In genomic region chr20:35276408-35276807, GRCh38 we compare ENCODE assay signal across 11 cellular contexts. TPM values are rescaled to one million over a fixed set of nuclear protein-coding genes. Genes with fewer than 3 reads are reported as not detected.
A peak's percentile ranks its signal among the peaks of the same experiment; 100 is the strongest.
DNase-seq lines count a peak whose midpoint lies in the region; ATAC-seq and TF ChIP-seq lines count a peak whose summit lies in the region.
"Had no signal": no experiment of that assay in that cellular context is flagged by ENCODE, and none has a peak within 500 bp of the region (broad histone marks: within the 10 kb centered on the region; RNA-seq: fewer than 3 reads in every experiment).

No MANE protein-coding gene starts in this region.

- H3K4me3 ChIP-seq in iPS-18a (ENCODE audit: low read length) (peak overlapping the region; percentile 73), suprapubic skin (peak overlapping the region; percentile 86)

- no peaks in the 10 kb centered on the region for H3K27me3 Mint-ChIP-seq in activated CD4-positive, alpha-beta T cell treated with anti-CD3 and anti-CD28 coated beads, Interleukin-2, amount 10 ng/mL, durations not matched to agents 7 days and 5 days
- H3K27me3 Mint-ChIP-seq in activated CD8-positive, alpha-beta T cell treated with anti-CD3 and anti-CD28 coated beads, Interleukin-2, amount 10 ng/mL, durations not matched to agents 7 days and 5 days (ENCODE audit: low read depth) = no peaks in the 10 kb centered on the region

- H3K9me3 ChIP-seq in iPS-18a (ENCODE audit: control insufficient read depth, low read depth, low read length) (no peaks in the 10 kb centered on the region), suprapubic skin (no peaks in the 10 kb centered on the region)

- H3K27ac ChIP-seq in iPS-18a (ENCODE audit: low read length) (no peak overlapping the region), suprapubic skin (no peak overlapping the region)

- DNase-seq in activated CD4-positive, alpha-beta T cell treated with anti-CD3 and anti-CD28 coated beads, Interleukin-2, amount 10 ng/mL, durations not matched to agents 7 days and 5 days = no peak
- DNase-seq in activated CD4-positive, alpha-beta T cell treated with anti-CD3 and anti-CD28 coated beads, Interleukin-2, amount 50 U/mL, for 48 hours = no peak
- DNase-seq in activated CD8-positive, alpha-beta T cell treated with anti-CD3 and anti-CD28 coated beads, Interleukin-2, amount 10 ng/mL, durations not matched to agents 7 days and 5 days = no peak
- DNase-seq in suprapubic skin (ENCODE audit: low spot score in 2 of 2) (no peak), KG1 (lab: John Stamatoyannopoulos, UW) (no peak), NCI-H446 (lab: John Stamatoyannopoulos, UW) (no peak)
- DNase-seq: activated gamma-delta T cell, NCI-H1417 had no signal

- peak overlapping the region; percentile 98 for H3K4me3 Mint-ChIP-seq in activated CD4-positive, alpha-beta T cell treated with anti-CD3 and anti-CD28 coated beads, Interleukin-2, amount 10 ng/mL, durations not matched to agents 7 days and 5 days
- peak overlapping the region; percentile 95 for H3K4me3 Mint-ChIP-seq in activated CD8-positive, alpha-beta T cell treated with anti-CD3 and anti-CD28 coated beads, Interleukin-2, amount 10 ng/mL, durations not matched to agents 7 days and 5 days

- H3K27ac Mint-ChIP-seq in activated CD4-positive, alpha-beta T cell treated with anti-CD3 and anti-CD28 coated beads, Interleukin-2, amount 10 ng/mL, durations not matched to agents 7 days and 5 days = peak overlapping the region; percentile 99
- peak overlapping the region; percentile 99 for H3K27ac Mint-ChIP-seq in activated CD8-positive, alpha-beta T cell treated with anti-CD3 and anti-CD28 coated beads, Interleukin-2, amount 10 ng/mL, durations not matched to agents 7 days and 5 days

- CTCF ChIA-PET in activated CD4-positive, alpha-beta T cell treated with anti-CD3 and anti-CD28 coated beads, Interleukin-2, amount 10 ng/mL, durations not matched to agents 7 days and 5 days (lab: Charles Lee) = interaction anchor here (1.3 kb wide), 1 partner anchor 28 kb away, joined by 4 read pairs; no protein-coding TSS in a partner anchor
- CTCF ChIA-PET in activated CD8-positive, alpha-beta T cell treated with anti-CD3 and anti-CD28 coated beads, Interleukin-2, amount 10 ng/mL, durations not matched to agents 7 days and 5 days (lab: Charles Lee) = interaction anchor here (1.5 to 3.9 kb wide), 6 partner anchors 16 to 180 kb away, joined by 3 to 29 read pairs (median 6); partner anchors contain the start of gene EDEM2

- no peak for ATAC-seq in activated CD8-positive, alpha-beta T cell treated with anti-CD3 and anti-CD28 coated beads, Interleukin-2, amount 10 ng/mL, durations not matched to agents 7 days and 5 days
- no peak for ATAC-seq in HG02870 (IDR thresholded peaks at IDR 0.05; ENCODE audit: unreplicated experiment)

- POLR2A ChIA-PET in activated CD4-positive, alpha-beta T cell treated with anti-CD3 and anti-CD28 coated beads, Interleukin-2, amount 10 ng/mL, durations not matched to agents 7 days and 5 days (lab: Charles Lee) = interaction anchor here (0.6 kb wide), 1 partner anchor 1319 kb away, joined by 3 read pairs; no protein-coding TSS in a partner anchor
- POLR2A ChIA-PET in activated CD8-positive, alpha-beta T cell treated with anti-CD3 and anti-CD28 coated beads, Interleukin-2, amount 10 ng/mL, durations not matched to agents 7 days and 5 days (lab: Charles Lee) = interaction anchor here (0.9 to 3.0 kb wide), 2 partner anchors 25 to 129 kb away, joined by 4 to 10 read pairs; partner anchors contain the start of gene EDEM2

- H3K9me3 Mint-ChIP-seq in activated CD4-positive, alpha-beta T cell treated with anti-CD3 and anti-CD28 coated beads, Interleukin-2, amount 10 ng/mL, durations not matched to agents 7 days and 5 days = no peaks in the 10 kb centered on the region
- H3K9me3 Mint-ChIP-seq in activated CD8-positive, alpha-beta T cell treated with anti-CD3 and anti-CD28 coated beads, Interleukin-2, amount 10 ng/mL, durations not matched to agents 7 days and 5 days (ENCODE audit: insufficient read depth) = no peaks in the 10 kb centered on the region

- H3K4me1 ChIP-seq in iPS-18a (ENCODE audit: control insufficient read depth, low read depth, low read length) (no peaks in the 10 kb centered on the region), suprapubic skin (peaks cover 44% of the 10 kb centered on the region)

- peaks cover 34% of the 10 kb centered on the region for H3K36me3 Mint-ChIP-seq in activated CD4-positive, alpha-beta T cell treated with anti-CD3 and anti-CD28 coated beads, Interleukin-2, amount 10 ng/mL, durations not matched to agents 7 days and 5 days (ENCODE audit: low read depth)
- peaks cover 36% of the 10 kb centered on the region for H3K36me3 Mint-ChIP-seq in activated CD8-positive, alpha-beta T cell treated with anti-CD3 and anti-CD28 coated beads, Interleukin-2, amount 10 ng/mL, durations not matched to agents 7 days and 5 days (ENCODE audit: low read depth)

- H3K4me1 Mint-ChIP-seq in activated CD4-positive, alpha-beta T cell treated with anti-CD3 and anti-CD28 coated beads, Interleukin-2, amount 10 ng/mL, durations not matched to agents 7 days and 5 days = peaks cover 24% of the 10 kb centered on the region
- peaks cover 26% of the 10 kb centered on the region for H3K4me1 Mint-ChIP-seq in activated CD8-positive, alpha-beta T cell treated with anti-CD3 and anti-CD28 coated beads, Interleukin-2, amount 10 ng/mL, durations not matched to agents 7 days and 5 days (ENCODE audit: low read depth)

- no peak for TF ChIP-seq CTCF in suprapubic skin (IDR thresholded peaks at IDR 0.05)

- WGBS in suprapubic skin = 100% methylated on average over 2 of the region's 6 CpGs

- H3K36me3 ChIP-seq in iPS-18a (ENCODE audit: control insufficient read depth, low read depth, low read length) = peaks cover 26% of the 10 kb centered on the region
- peaks cover 50% of the 10 kb centered on the region for H3K36me3 ChIP-seq in suprapubic skin

- TF ChIP-seq EP300 in suprapubic skin (IDR thresholded peaks at IDR 0.05) = no peak

- no peak for TF ChIP-seq POLR2A in suprapubic skin (IDR thresholded peaks at IDR 0.05)

- H3K27me3 ChIP-seq in iPS-18a (ENCODE audit: control insufficient read depth, insufficient read depth, low read length) = no peaks in the 10 kb centered on the region
- no peaks in the 10 kb centered on the region for H3K27me3 ChIP-seq in suprapubic skin

- peak overlapping the region; percentile 62 for H3K9ac ChIP-seq in iPS-18a (ENCODE audit: low read length)
- H3K9ac ChIP-seq: parathyroid adenoma had no signal

RNA-seq across cellular contexts. Expression of gene MMP24OS, which starts 1.5 kb away (rescaled TPM):
- total RNA-seq in activated CD4-positive, alpha-beta T cell treated with anti-CD3 and anti-CD28 coated beads, Interleukin-2, amount 10 ng/mL, durations not matched to agents 7 days and 5 days = 10 to 100 TPM; 46.7 to 48.3 TPM
- 10 to 100 TPM; 42.0 to 43.1 TPM for total RNA-seq in activated CD8-positive, alpha-beta T cell treated with anti-CD3 and anti-CD28 coated beads, Interleukin-2, amount 10 ng/mL, durations not matched to agents 7 days and 5 days
- 10 to 100 TPM; 25.2 to 46.8 (median 35.2) TPM for total RNA-seq in suprapubic skin

RNA-seq across cellular contexts. Expression of gene EIF6, which starts 8.2 kb away (rescaled TPM):
- total RNA-seq in activated CD4-positive, alpha-beta T cell treated with anti-CD3 and anti-CD28 coated beads, Interleukin-2, amount 10 ng/mL, durations not matched to agents 7 days and 5 days = 10 to 100 TPM; 87.4 to 93.3 TPM
- 100 to 1,000 TPM; 104 to 109 TPM for total RNA-seq in activated CD8-positive, alpha-beta T cell treated with anti-CD3 and anti-CD28 coated beads, Interleukin-2, amount 10 ng/mL, durations not matched to agents 7 days and 5 days
- 100 to 1,000 TPM; 111 to 229 (median 174) TPM for total RNA-seq in suprapubic skin

RNA-seq across cellular contexts. Expression of gene FAM83C, which starts 15.8 kb away (rescaled TPM):
- not detected for total RNA-seq in activated CD4-positive, alpha-beta T cell treated with anti-CD3 and anti-CD28 coated beads, Interleukin-2, amount 10 ng/mL, durations not matched to agents 7 days and 5 days
- not detected for total RNA-seq in activated CD8-positive, alpha-beta T cell treated with anti-CD3 and anti-CD28 coated beads, Interleukin-2, amount 10 ng/mL, durations not matched to agents 7 days and 5 days
- total RNA-seq in suprapubic skin = 10 to 100 TPM; 29.3 to 68.8 (median 65.0) TPM

RNA-seq across cellular contexts. Expression of gene MMP24, which starts 49.9 kb away (rescaled TPM):
- not detected for total RNA-seq in activated CD4-positive, alpha-beta T cell treated with anti-CD3 and anti-CD28 coated beads, Interleukin-2, amount 10 ng/mL, durations not matched to agents 7 days and 5 days
- not detected for total RNA-seq in activated CD8-positive, alpha-beta T cell treated with anti-CD3 and anti-CD28 coated beads, Interleukin-2, amount 10 ng/mL, durations not matched to agents 7 days and 5 days
- total RNA-seq in suprapubic skin = under 1 TPM in 3 of 4 donors, not detected in 1; 0.16 to 0.47 (median 0.44) TPM

Comparison
In these comparisons a context has a peak if more than half of its experiments do, and no peak if none do; other contexts are left out.
1. RNA of gene FAM83C, which starts 15.8 kb away (total RNA-seq): 29.3 to 68.8 TPM in suprapubic skin; not detected in activated CD8-positive, alpha-beta T cell treated with anti-CD3 and anti-CD28 coated beads, Interleukin-2, amount 10 ng/mL, durations not matched to agents 7 days and 5 days and not detected in activated CD4-positive, alpha-beta T cell treated with anti-CD3 and anti-CD28 coated beads, Interleukin-2, amount 10 ng/mL, durations not matched to agents 7 days and 5 days; every median in the first group is over 10 times any median in the second.